In genomic region chr3:197847866-197848401, GRCh38 we compare ENCODE assay signal across 9 cellular contexts. TPM values are rescaled to one million over a fixed set of nuclear protein-coding genes. Genes with fewer than 3 reads are reported as not detected.
DNase-seq lines count a peak whose midpoint lies in the region; ATAC-seq and TF ChIP-seq lines count a peak whose summit lies in the region.
"Had no signal": no experiment of that assay in that cellular context is flagged by ENCODE, and none has a peak within 500 bp of the region (broad histone marks: within the 10 kb centered on the region; RNA-seq: fewer than 3 reads in every experiment).

No MANE protein-coding gene starts in this region.

- H3K4me3 Mint-ChIP-seq in activated naive CD8-positive, alpha-beta T cell treated with anti-CD3 and anti-CD28 coated beads for 36 hours, result peak overlapping the region; percentile 67
- H3K4me3 Mint-ChIP-seq: neural crest cell had no signal

- H4K20me1 ChIP-seq in MM.1S (ENCODE audit: insufficient read depth, low read length), result no peaks in the 10 kb centered on the region

- no peak overlapping the region for H3K27ac ChIP-seq in MM.1S (ENCODE audit: low read length)
- peak overlapping the region; percentile 58 for H3K27ac ChIP-seq in muscle layer of duodenum (ENCODE audit: low read length)

- H3K4me1 ChIP-seq in MM.1S (ENCODE audit: low read length), result peaks cover 8% of the 10 kb centered on the region; the same call in 1 of the 2 replicates
- H3K4me1 ChIP-seq in muscle layer of duodenum (ENCODE audit: control insufficient read depth in 1 of 2, insufficient read depth in 2 of 2, low read length in 2 of 2), result peaks cover 0 to 5% of the 10 kb centered on the region in 2 donors

- no peaks in the 10 kb centered on the region for H3K79me2 ChIP-seq in MM.1S (ENCODE audit: low read length)

- no peaks in the 10 kb centered on the region for H3K9me2 ChIP-seq in MM.1S (replicated peaks; ENCODE audit: insufficient read depth, low read length)

- H3K36me3 ChIP-seq in MM.1S (replicated peaks; ENCODE audit: insufficient read depth, low read length) (no peaks in the 10 kb centered on the region), muscle layer of duodenum (ENCODE audit: control insufficient read depth in 1 of 2, insufficient read depth in 2 of 2, low read length in 2 of 2) (peaks cover 45 to 46% of the 10 kb centered on the region in 2 donors)

- H3K36me3 Mint-ChIP-seq in activated naive CD8-positive, alpha-beta T cell treated with anti-CD3 and anti-CD28 coated beads for 36 hours, result peaks cover 46% of the 10 kb centered on the region

- H3K4me3 ChIP-seq in GM12865 (ENCODE audit: low read depth, low read length) (peak overlapping the region; percentile 18; the same call in 1 of the 2 replicates), MM.1S (ENCODE audit: low read length) (no peak overlapping the region), muscle layer of duodenum (ENCODE audit: low read depth in 1 of 2, low read length in 2 of 2) (peak overlapping the region; percentile 52 to 54)

- no peak overlapping the region for H3K4me2 ChIP-seq in MM.1S (ENCODE audit: low read depth, low read length)

- no peak overlapping the region for H2AFZ ChIP-seq in MM.1S (ENCODE audit: low read length)

- intact Hi-C loops in left ventricle myocardium superior (cut with micrococcal nuclease), result no loop called here

- H3K27me3 Mint-ChIP-seq in activated naive CD8-positive, alpha-beta T cell treated with anti-CD3 and anti-CD28 coated beads for 36 hours, result no peaks in the 10 kb centered on the region

- peak overlapping the region; percentile 86 for H3K27ac Mint-ChIP-seq in activated naive CD8-positive, alpha-beta T cell treated with anti-CD3 and anti-CD28 coated beads for 36 hours

- DNase-seq in GM12865 (ENCODE audit: low read depth), result peak; percentile 73
- DNase-seq in MM.1S, result peak; percentile 48
- DNase-seq in activated naive CD8-positive, alpha-beta T cell treated with anti-CD3 and anti-CD28 coated beads for 36 hours, result peak; percentile 7
- no peak for DNase-seq in KG1 (lab: John Stamatoyannopoulos, UW)
- no peak for DNase-seq in left ventricle myocardium superior
- no peak for DNase-seq in NCI-H748 treated with DMSO at 0.1 percent for 48 hours (lab: John Stamatoyannopoulos, UW)

- H3K9me3 ChIP-seq in MM.1S (replicated peaks; ENCODE audit: insufficient read depth, low read length) (no peaks in the 10 kb centered on the region), muscle layer of duodenum (ENCODE audit: control insufficient read depth in 1 of 2, low read length in 2 of 2) (no peaks in the 10 kb centered on the region)

- H3F3A ChIP-seq in MM.1S (ENCODE audit: insufficient read depth, low read length), result 0 out of 2 replicates have a peak, but pooled peaks cover 4% of the 10 kb centered on the region

- no peaks in the 10 kb centered on the region for H3K9me3 Mint-ChIP-seq in activated naive CD8-positive, alpha-beta T cell treated with anti-CD3 and anti-CD28 coated beads for 36 hours
- H3K9me3 Mint-ChIP-seq: neural crest cell had no signal

- ATAC-seq in GM21576 (IDR thresholded peaks at IDR 0.05; ENCODE audit: unreplicated experiment), result peak; percentile 91
- no peak for ATAC-seq in left ventricle myocardium superior

- H3K27me3 ChIP-seq in MM.1S (replicated peaks; ENCODE audit: insufficient read depth, low read length) (no peaks in the 10 kb centered on the region), muscle layer of duodenum (ENCODE audit: low read depth, low read length) (no peaks in the 10 kb centered on the region)

- peaks cover 27% of the 10 kb centered on the region for H3K4me1 Mint-ChIP-seq in activated naive CD8-positive, alpha-beta T cell treated with anti-CD3 and anti-CD28 coated beads for 36 hours
- H3K4me1 Mint-ChIP-seq: neural crest cell had no signal

- TF ChIP-seq CTCF in GM12865 (IDR thresholded peaks at IDR 0.05; ENCODE audit: insufficient read depth, low read depth, low read length, missing control alignments) (no peak), MM.1S (IDR thresholded peaks at IDR 0.05; ENCODE audit: low read length) (no peak)

- no peak overlapping the region for H3K9ac ChIP-seq in MM.1S (ENCODE audit: low read length)

RNA-seq across cellular contexts. Expression of gene LRCH3, which starts 56.9 kb away (rescaled TPM):
- total RNA-seq in activated naive CD8-positive, alpha-beta T cell treated with anti-CD3 and anti-CD28 coated beads for 36 hours, result 10 to 100 TPM; 33.6 to 34.4 TPM
- 19.8 TPM for total RNA-seq in left ventricle myocardium superior

Comparison
In these comparisons a context has a peak if more than half of its experiments do, and no peak if none do; other contexts are left out.
1. DNase-seq: peak in GM12865 (single experiment), MM.1S (single experiment) and activated naive CD8-positive, alpha-beta T cell treated with anti-CD3 and anti-CD28 coated beads for 36 hours (single experiment); none in KG1 (single experiment), left ventricle myocardium superior (single experiment) and NCI-H748 treated with DMSO at 0.1 percent for 48 hours (single experiment).